9 cellular contexts compared by ENCODE assay signal in the genomic region with DNA sequence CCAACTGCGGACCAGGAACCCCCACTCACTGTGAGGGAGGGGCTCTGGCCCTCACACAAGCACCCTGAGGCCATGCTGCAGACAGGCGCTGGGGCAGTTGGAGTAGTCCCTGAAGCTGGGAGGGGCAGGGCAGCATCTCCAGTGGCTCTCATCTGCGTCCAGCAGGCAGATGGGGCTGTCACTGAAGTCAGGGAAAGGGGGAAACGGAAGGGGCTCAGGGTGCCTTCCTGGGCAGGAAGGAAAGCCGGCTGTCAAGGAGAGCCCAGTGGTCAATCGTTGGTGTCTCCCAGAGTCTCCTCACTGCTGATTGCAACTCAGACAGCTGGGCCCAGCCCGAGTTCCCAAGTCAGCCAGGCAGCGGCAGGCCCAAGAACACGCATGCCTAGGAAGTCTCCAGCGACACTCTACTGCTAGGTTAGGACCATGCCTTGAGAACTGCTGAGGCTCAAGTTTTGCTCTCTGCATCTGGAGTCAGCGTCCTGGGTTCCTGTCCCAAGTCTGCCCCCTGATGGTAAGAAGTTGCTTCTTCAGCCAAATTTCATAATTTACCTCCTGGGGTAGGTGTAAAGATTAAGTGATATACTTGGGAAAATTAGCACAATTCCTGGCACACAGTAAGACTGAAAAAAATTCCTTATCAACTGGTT. TPM values are rescaled to one million over a fixed set of nuclear protein-coding genes. Genes with fewer than 3 reads are reported as not detected.
DNase-seq lines count a peak whose midpoint lies in the region; ATAC-seq and TF ChIP-seq lines count a peak whose summit lies in the region.
"Had no signal": no experiment of that assay in that cellular context is flagged by ENCODE, and none has a peak within 500 bp of the region (broad histone marks: within the 10 kb centered on the region; RNA-seq: fewer than 3 reads in every experiment).

No MANE protein-coding gene starts in this region.

- H3K9me3 Mint-ChIP-seq in WTC11: peaks cover 14% of the 10 kb centered on the region
- peaks cover 10% of the 10 kb centered on the region for H3K9me3 Mint-ChIP-seq in central memory CD8-positive, alpha-beta T cell

- no peak overlapping the region for H3K4me3 ChIP-seq in kidney epithelial cell (ENCODE audit: low read depth, low read length)

- peak; percentile 69 for ATAC-seq in HG02938 (IDR thresholded peaks at IDR 0.05; ENCODE audit: unreplicated experiment)
- ATAC-seq in WTC11: peak; percentile 97
- ATAC-seq in central memory CD8-positive, alpha-beta T cell (replicated peaks; ENCODE audit: extremely low read depth, poor library complexity, severe bottlenecking): peak; percentile 90

- H3K4me1 Mint-ChIP-seq in WTC11: peaks cover 7% of the 10 kb centered on the region
- H3K4me1 Mint-ChIP-seq in central memory CD8-positive, alpha-beta T cell: peaks cover 40% of the 10 kb centered on the region

- no peaks in the 10 kb centered on the region for H3K27me3 ChIP-seq in kidney epithelial cell (ENCODE audit: control insufficient read depth, insufficient read depth, low read length)

- H3K4me3 Mint-ChIP-seq in WTC11: no peak overlapping the region
- H3K4me3 Mint-ChIP-seq in central memory CD8-positive, alpha-beta T cell: no peak overlapping the region

- POLR2A ChIA-PET in WTC11 (lab: Charles Lee): interaction anchor here (1.2 kb wide), 1 partner anchor 93 kb away, joined by 3 read pairs; no protein-coding TSS in a partner anchor

- H3K27me3 Mint-ChIP-seq in WTC11 (ENCODE audit: low read depth): peaks cover 3% of the 10 kb centered on the region; the same call in 1 of the 2 replicates
- no peaks in the 10 kb centered on the region for H3K27me3 Mint-ChIP-seq in central memory CD8-positive, alpha-beta T cell

- CTCF ChIA-PET in WTC11 (lab: Charles Lee): interaction anchor here (2.2 kb wide), 1 partner anchor 44 kb away, joined by 11 read pairs; no protein-coding TSS in a partner anchor

- no peak overlapping the region for H3K27ac Mint-ChIP-seq in WTC11
- no peak overlapping the region for H3K27ac Mint-ChIP-seq in central memory CD8-positive, alpha-beta T cell (ENCODE audit: low read depth)

- TF ChIP-seq CTCF in WTC11 (IDR thresholded peaks at IDR 0.05) (peak; percentile 44; the same call in 1 of the 2 replicates), kidney epithelial cell (IDR thresholded peaks at IDR 0.05; ENCODE audit: insufficient read depth, low read length, poor library complexity, severe bottlenecking) (peak; percentile 73)

- no peaks in the 10 kb centered on the region for H3K36me3 ChIP-seq in kidney epithelial cell (ENCODE audit: control insufficient read depth, insufficient read depth, low read length)

- H3K36me3 Mint-ChIP-seq in WTC11: peaks cover 12% of the 10 kb centered on the region
- H3K36me3 Mint-ChIP-seq in central memory CD8-positive, alpha-beta T cell (ENCODE audit: insufficient read depth): peaks cover 3% of the 10 kb centered on the region

- DNase-seq in NCI-H524 (lab: John Stamatoyannopoulos, UW) (peak; percentile 61 to 87), NCI-H524 treated with DMSO at 0.1 percent for 48 hours (lab: John Stamatoyannopoulos, UW) (no peak), NCI-H2196 treated with DMSO at 0.1 percent for 48 hours (lab: John Stamatoyannopoulos, UW; ENCODE audit: unreplicated experiment) (peak; percentile 56), WTC11 (ENCODE audit: low spot score) (peak; percentile 52), kidney epithelial cell (ENCODE audit: low read depth) (peak; percentile 35)
- DNase-seq in central memory CD8-positive, alpha-beta T cell (ENCODE audit: low spot score in 2 of 2): peak; percentile 27 to 58
- DNase-seq in stimulated activated CD4-positive, alpha-beta T cell treated with anti-CD3 and anti-CD28 coated beads, Interleukin-2, amount 100 ng/mL, for 48 hours: peak; percentile 31 to 47

TF ChIP-seq in WTC11, 78 proteins besides CTCF, POLR2A, EP300 and RAD21:
- TF ChIP-seq TCF7 (CRISPR knock-in tag; IDR thresholded peaks at IDR 0.05; ENCODE audit: low read depth) (no peak), NFYB (CRISPR knock-in tag; conservative IDR thresholded peaks at IDR 0.05; ENCODE audit: low read depth) (no peak), TEAD1 (CRISPR knock-in tag; IDR thresholded peaks at IDR 0.05) (no peak), FOXJ3 (CRISPR knock-in tag; IDR thresholded peaks at IDR 0.05; ENCODE audit: borderline replicate concordance) (no peak), PRRX2 (CRISPR knock-in tag; IDR thresholded peaks at IDR 0.05) (no peak), SP1 (CRISPR knock-in tag; conservative IDR thresholded peaks at IDR 0.05) (no peak), GTF2I (CRISPR knock-in tag; conservative IDR thresholded peaks at IDR 0.05) (no peak), NFATC4 (CRISPR knock-in tag; IDR thresholded peaks at IDR 0.05) (no peak), GRHL2 (CRISPR knock-in tag; IDR thresholded peaks at IDR 0.05; ENCODE audit: insufficient replicate concordance, severe bottlenecking) (no peak)
- TF ChIP-seq, protein P1, sequence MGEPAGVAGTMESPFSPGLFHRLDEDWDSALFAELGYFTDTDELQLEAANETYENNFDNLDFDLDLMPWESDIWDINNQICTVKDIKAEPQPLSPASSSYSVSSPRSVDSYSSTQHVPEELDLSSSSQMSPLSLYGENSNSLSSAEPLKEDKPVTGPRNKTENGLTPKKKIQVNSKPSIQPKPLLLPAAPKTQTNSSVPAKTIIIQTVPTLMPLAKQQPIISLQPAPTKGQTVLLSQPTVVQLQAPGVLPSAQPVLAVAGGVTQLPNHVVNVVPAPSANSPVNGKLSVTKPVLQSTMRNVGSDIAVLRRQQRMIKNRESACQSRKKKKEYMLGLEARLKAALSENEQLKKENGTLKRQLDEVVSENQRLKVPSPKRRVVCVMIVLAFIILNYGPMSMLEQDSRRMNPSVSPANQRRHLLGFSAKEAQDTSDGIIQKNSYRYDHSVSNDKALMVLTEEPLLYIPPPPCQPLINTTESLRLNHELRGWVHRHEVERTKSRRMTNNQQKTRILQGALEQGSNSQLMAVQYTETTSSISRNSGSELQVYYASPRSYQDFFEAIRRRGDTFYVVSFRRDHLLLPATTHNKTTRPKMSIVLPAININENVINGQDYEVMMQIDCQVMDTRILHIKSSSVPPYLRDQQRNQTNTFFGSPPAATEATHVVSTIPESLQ (CRISPR knock-in tag; IDR thresholded peaks at IDR 0.05): no peak
- TF ChIP-seq, protein P2, sequence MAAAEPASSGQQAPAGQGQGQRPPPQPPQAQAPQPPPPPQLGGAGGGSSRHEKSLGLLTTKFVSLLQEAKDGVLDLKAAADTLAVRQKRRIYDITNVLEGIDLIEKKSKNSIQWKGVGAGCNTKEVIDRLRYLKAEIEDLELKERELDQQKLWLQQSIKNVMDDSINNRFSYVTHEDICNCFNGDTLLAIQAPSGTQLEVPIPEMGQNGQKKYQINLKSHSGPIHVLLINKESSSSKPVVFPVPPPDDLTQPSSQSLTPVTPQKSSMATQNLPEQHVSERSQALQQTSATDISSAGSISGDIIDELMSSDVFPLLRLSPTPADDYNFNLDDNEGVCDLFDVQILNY (CRISPR knock-in tag; IDR thresholded peaks at IDR 0.05): no peak
- TF ChIP-seq, protein P3, sequence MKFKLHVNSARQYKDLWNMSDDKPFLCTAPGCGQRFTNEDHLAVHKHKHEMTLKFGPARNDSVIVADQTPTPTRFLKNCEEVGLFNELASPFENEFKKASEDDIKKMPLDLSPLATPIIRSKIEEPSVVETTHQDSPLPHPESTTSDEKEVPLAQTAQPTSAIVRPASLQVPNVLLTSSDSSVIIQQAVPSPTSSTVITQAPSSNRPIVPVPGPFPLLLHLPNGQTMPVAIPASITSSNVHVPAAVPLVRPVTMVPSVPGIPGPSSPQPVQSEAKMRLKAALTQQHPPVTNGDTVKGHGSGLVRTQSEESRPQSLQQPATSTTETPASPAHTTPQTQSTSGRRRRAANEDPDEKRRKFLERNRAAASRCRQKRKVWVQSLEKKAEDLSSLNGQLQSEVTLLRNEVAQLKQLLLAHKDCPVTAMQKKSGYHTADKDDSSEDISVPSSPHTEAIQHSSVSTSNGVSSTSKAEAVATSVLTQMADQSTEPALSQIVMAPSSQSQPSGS (CRISPR knock-in tag; IDR thresholded peaks at IDR 0.05; ENCODE audit: borderline replicate concordance, low read depth): no peak

RNA-seq across cellular contexts. Expression of a gene that starts 27.4 kb away (rescaled TPM):
- total RNA-seq in WTC11 (2021): 0.42 to 0.44 TPM (median 0.44 TPM) in 3 replicates
- total RNA-seq in kidney epithelial cell: not detected in 2 replicates

RNA-seq across cellular contexts. Expression of a gene that starts 35.0 kb away (rescaled TPM):
- total RNA-seq in WTC11 (2021): not detected in 3 replicates
- not detected in 2 replicates for total RNA-seq in kidney epithelial cell
- total RNA-seq: subcutaneous adipose tissue had no signal
